ENCODE assay signal across 8 cellular contexts in genomic region chr4:185210102-185210981, GRCh38. TPM values are rescaled to one million over a fixed set of nuclear protein-coding genes. Genes with fewer than 3 reads are reported as not detected.
DNase-seq lines count a peak whose midpoint lies in the region; ATAC-seq and TF ChIP-seq lines count a peak whose summit lies in the region.

No MANE protein-coding gene starts in this region.

- CTCF ChIA-PET in MCF 10A (lab: Yijun Ruan, JAX), result no interaction called here
- CTCF ChIA-PET in GM10248 (lab: Yijun Ruan, JAX), result interaction anchor here (1.2 to 2.7 kb wide), 4 partner anchors 13 to 47 kb away, joined by 3 to 12 read pairs (median 4); no protein-coding TSS in a partner anchor

- intact Hi-C loops in MCF 10A (cut with micrococcal nuclease), result loop anchor here (1.0 kb wide), 2 partner anchors 95 to 185 kb away; partner anchors contain the start of gene LRP2BP

- H3K4me1 Mint-ChIP-seq in MCF 10A (ENCODE audit: insufficient read depth, unreplicated experiment), result peaks cover 12% of the 10 kb centered on the region

- POLR2A ChIA-PET in MCF 10A (lab: Yijun Ruan, JAX), result interaction anchor here (1.2 to 2.4 kb wide), 8 partner anchors 9 to 217 kb away, joined by 3 to 32 read pairs (median 7); partner anchors contain the start of genes ANKRD37 and LRP2BP
- POLR2A ChIA-PET in GM10248 (lab: Yijun Ruan, JAX), result interaction anchor here (1.5 kb wide), 1 partner anchor 186 kb away, joined by 7 read pairs; the partner anchor contains the start of gene ANKRD37

- peak overlapping the region; percentile 72 for H3K4me3 Mint-ChIP-seq in MCF 10A (ENCODE audit: unreplicated experiment)

- no peaks in the 10 kb centered on the region for H3K9me3 ChIP-seq in iPS-18c (ENCODE audit: control insufficient read depth, insufficient read depth, low read length)

- ATAC-seq in GM19035 (IDR thresholded peaks at IDR 0.05; ENCODE audit: unreplicated experiment) (peak; percentile 21), HG03280 (IDR thresholded peaks at IDR 0.05; ENCODE audit: unreplicated experiment) (peak; percentile 14)

- BruUV-seq in MCF 10A (replicated peaks; lab: Mats Ljungman, UMichigan), result no TSS peak

- H3K4me3 ChIP-seq in iPS-18c (ENCODE audit: insufficient read depth, low read depth, low read length) (peak overlapping the region; percentile 87), skeletal muscle cell (ENCODE audit: low read depth, low read length) (peak overlapping the region; percentile 79)

- peaks cover 7% of the 10 kb centered on the region for H3K36me3 Mint-ChIP-seq in MCF 10A (ENCODE audit: insufficient read depth, unreplicated experiment)

- DNase-seq in Ammon's horn (ENCODE audit: low spot score) (peak; percentile 65), T-helper 2 cell (peak in 4 of 5 experiments; percentile 23 to 64 (median 36)), MCF 10A (ENCODE audit: unreplicated experiment) (peak; percentile 40), skeletal muscle cell (ENCODE audit: low read depth) (no peak), GM10248 (ENCODE audit: extremely low spot score) (no peak)

- H3K9me3 Mint-ChIP-seq in MCF 10A (ENCODE audit: unreplicated experiment), result no peaks in the 10 kb centered on the region

- TF ChIP-seq CTCF in MCF 10A (IDR thresholded peaks at IDR 0.05; ENCODE audit: unreplicated experiment), result no peak
- no peak for TF ChIP-seq CTCF in GM10248 (IDR thresholded peaks at IDR 0.05; ENCODE audit: control extremely low read depth, extremely low read depth, low read depth, missing control alignments)

- H3K27me3 Mint-ChIP-seq in MCF 10A (ENCODE audit: insufficient read depth, unreplicated experiment), result no peaks in the 10 kb centered on the region

- H3K27ac Mint-ChIP-seq in MCF 10A (ENCODE audit: low read depth, unreplicated experiment), result peak overlapping the region; percentile 79

RNA-seq across cellular contexts. Expression of gene SNX25, which starts 0.9 kb away (rescaled TPM):
- 10.5 and 14.4 TPM in 2 replicates for total RNA-seq in MCF 10A (2022)

RNA-seq across cellular contexts. Expression of gene CFAP97, which starts 6.5 kb away (rescaled TPM):
- 80.2 and 95.0 TPM in 2 replicates for total RNA-seq in MCF 10A (2022)

Comparison
In these comparisons a context has a peak if more than half of its experiments do, and no peak if none do; other contexts are left out.
1. DNase-seq: peak in Ammon's horn (single experiment), T-helper 2 cell (4 of 5) and MCF 10A (single experiment); none in skeletal muscle cell (single experiment) and GM10248 (single experiment).